Comparison of ENCODE assay signal across 10 cellular contexts in genomic region chr3:170999737-171000242, GRCh38. TPM values are rescaled to one million over a fixed set of nuclear protein-coding genes. Genes with fewer than 3 reads are reported as not detected.
A peak's percentile ranks its signal among the peaks of the same experiment; 100 is the strongest.
DNase-seq lines count a peak whose midpoint lies in the region; ATAC-seq and TF ChIP-seq lines count a peak whose summit lies in the region.
"Had no signal": no experiment of that assay in that cellular context is flagged by ENCODE, and none has a peak within 500 bp of the region (broad histone marks: within the 10 kb centered on the region; RNA-seq: fewer than 3 reads in every experiment).

No MANE protein-coding gene starts in this region.

- H3K4me3 ChIP-seq in HFF-Myc (replicated peaks; ENCODE audit: low read depth, low read length): no peak overlapping the region
- H3K4me3 ChIP-seq in foreskin fibroblast (ENCODE audit: low read depth in 1 of 2, low read length in 2 of 2): no peak overlapping the region
- no peak overlapping the region for H3K4me3 ChIP-seq in smooth muscle cell
- H3K4me3 ChIP-seq: ovary had no signal

- H3F3A ChIP-seq in smooth muscle cell (ENCODE audit: low read depth): no peaks in the 10 kb centered on the region

- ATAC-seq in HG03442 (IDR thresholded peaks at IDR 0.05; ENCODE audit: unreplicated experiment) (no peak), GM19035 (IDR thresholded peaks at IDR 0.05; ENCODE audit: unreplicated experiment) (no peak)

- H3K36me3 ChIP-seq in smooth muscle cell (ENCODE audit: low read depth): no peaks in the 10 kb centered on the region
- H3K36me3 ChIP-seq: ovary had no signal

- no peak overlapping the region for H3K4me2 ChIP-seq in smooth muscle cell

- H2AFZ ChIP-seq in smooth muscle cell (ENCODE audit: low read depth): no peak overlapping the region

- TF ChIP-seq CTCF in HFF-Myc (IDR thresholded peaks at IDR 0.05; ENCODE audit: low read depth, low read length, missing control alignments): no peak
- no peak for TF ChIP-seq CTCF in foreskin fibroblast (IDR thresholded peaks at IDR 0.05; ENCODE audit: low read depth, low read length)
- TF ChIP-seq CTCF in smooth muscle cell (IDR thresholded peaks at IDR 0.05; ENCODE audit: borderline replicate concordance, insufficient read depth, poor library complexity, severe bottlenecking): no peak

- no peak overlapping the region for H3K9ac ChIP-seq in smooth muscle cell (ENCODE audit: low read depth)

- no peaks in the 10 kb centered on the region for H3K4me1 ChIP-seq in smooth muscle cell (ENCODE audit: low read depth)

- no peaks in the 10 kb centered on the region for H3K9me3 ChIP-seq in smooth muscle cell (replicated peaks; ENCODE audit: low read depth)
- H3K9me3 ChIP-seq: ovary had no signal

- in situ Hi-C loops in G401 (cut with HindIII; ENCODE audit: low sequenced_read_pairs): no loop called here

- H3K27ac ChIP-seq in smooth muscle cell (ENCODE audit: low read depth): peak overlapping the region; percentile 11
- H3K27ac ChIP-seq: ovary had no signal

- DNase-seq in HFF-Myc (ENCODE audit: extremely low read depth, low read depth) (peak; percentile 79), T1000 (lab: John Stamatoyannopoulos, UW) (peak; percentile 58), foreskin fibroblast (peak; percentile 87 to 93), smooth muscle cell (lab: John Stamatoyannopoulos, UW; ENCODE audit: unreplicated experiment) (no peak), G401 (ENCODE audit: low spot score) (no peak)
- DNase-seq: NCI-H2029 treated with DMSO at 0.1 percent for 48 hours, ovary had no signal

- no peaks in the 10 kb centered on the region for H3K27me3 ChIP-seq in smooth muscle cell (ENCODE audit: low read depth)
- H3K27me3 ChIP-seq: ovary had no signal

- WGBS in smooth muscle cell (ENCODE audit: low lambda C conversion rate): 57% methylated on average over 2 of the region's 2 CpGs

- no peaks in the 10 kb centered on the region for H4K20me1 ChIP-seq in smooth muscle cell (ENCODE audit: low read depth)

- H3K79me2 ChIP-seq in smooth muscle cell (ENCODE audit: low read depth): no peaks in the 10 kb centered on the region

RNA-seq across cellular contexts. Expression of gene SLC2A2, which starts 26.7 kb away (rescaled TPM):
- not detected in 2 replicates for total RNA-seq in smooth muscle cell
- polyA plus RNA-seq in smooth muscle cell: not detected in 2 replicates
- not detected in 2 replicates for total RNA-seq in G401 (2014; rRNA removed; shearing (Covaris generic))
- total RNA-seq: T-helper 1 cell treated with Interleukin-12 subunit alpha and Interleukin-12 subunit beta and Interleukin-4 antibody, amounts not matched to agents 30 ng/mL and 1 ng/mL, for 36 hours had no signal
- polyA plus RNA-seq: ovary had no signal

Comparison
In these comparisons a context has a peak if more than half of its experiments do, and no peak if none do; other contexts are left out.
1. DNase-seq: peak in HFF-Myc (single experiment), T1000 (single experiment) and foreskin fibroblast (2 of 2); none in smooth muscle cell (single experiment) and G401 (single experiment).